In genomic region chr22:48645766-48646165, GRCh38 we compare ENCODE assay signal across 1 cellular context.
TF ChIP-seq lines count a peak whose summit lies in the region.

No MANE protein-coding gene starts in this region.

TF ChIP-seq in H1, 55 proteins besides CTCF, POLR2A, EP300 and RAD21:
- TF ChIP-seq CHD7 (IDR thresholded peaks at IDR 0.05; ENCODE audit: insufficient replicate concordance, low read length) (no peak), ATF3 (IDR thresholded peaks at IDR 0.05; ENCODE audit: insufficient read depth, low read depth, low read length) (no peak), TAF7 (optimal IDR thresholded peaks at IDR 0.05; ENCODE audit: borderline replicate concordance, low read depth, low read length) (no peak), HDAC6 (IDR thresholded peaks at IDR 0.05; ENCODE audit: low read depth, low read length) (no peak), TBP (IDR thresholded peaks at IDR 0.05; ENCODE audit: low read depth, low read length) (no peak), MAFK (IDR thresholded peaks at IDR 0.05; ENCODE audit: low read depth, low read length) (no peak), GTF2F1 (IDR thresholded peaks at IDR 0.05; ENCODE audit: borderline replicate concordance, low read depth, low read length) (no peak), TAF1 (IDR thresholded peaks at IDR 0.05; ENCODE audit: low read depth, low read length) (no peak), SP1 (IDR thresholded peaks at IDR 0.05; ENCODE audit: low read depth, low read length) (no peak), CBX5 (IDR thresholded peaks at IDR 0.05; ENCODE audit: low read depth, low read length) (no peak), CREB1 (IDR thresholded peaks at IDR 0.05) (no peak), RNF2 (IDR thresholded peaks at IDR 0.05; ENCODE audit: borderline replicate concordance, low read depth, low read length, missing control alignments, poor library complexity, severe bottlenecking) (no peak), HDAC2 (IDR thresholded peaks at IDR 0.05; ENCODE audit: borderline replicate concordance in 1 of 2, low read depth in 2 of 2, low read length in 2 of 2) (no peak), KDM1A (IDR thresholded peaks at IDR 0.05; ENCODE audit: borderline replicate concordance, low read length) (no peak), RFX5 (IDR thresholded peaks at IDR 0.05; ENCODE audit: borderline replicate concordance, low read depth, low read length) (no peak), TEAD4 (IDR thresholded peaks at IDR 0.05; ENCODE audit: low read depth, low read length) (no peak), SRF (IDR thresholded peaks at IDR 0.05; ENCODE audit: low read depth, low read length) (no peak), NRF1 (IDR thresholded peaks at IDR 0.05; ENCODE audit: low read depth, low read length) (no peak)
